In genomic region chr3:60582285-60582684, GRCh38 we compare ENCODE assay signal across 13 cellular contexts.
A peak's percentile ranks its signal among the peaks of the same experiment; 100 is the strongest.
DNase-seq lines count a peak whose midpoint lies in the region; ATAC-seq, FAIRE-seq and TF ChIP-seq lines count a peak whose summit lies in the region.
"Had no signal": no experiment of that assay in that cellular context is flagged by ENCODE, and none has a peak within 500 bp of the region (broad histone marks: within the 10 kb centered on the region; RNA-seq: fewer than 3 reads in every experiment).

No MANE protein-coding gene starts in this region.

- H3K27me3 Mint-ChIP-seq in astrocyte (ENCODE audit: low read depth, unreplicated experiment): no peaks in the 10 kb centered on the region

- H3K4me2 ChIP-seq in astrocyte (ENCODE audit: low read length): no peak overlapping the region

- no peak for FAIRE-seq in astrocyte (lab: Jason Lieb, UNC)

- no peaks in the 10 kb centered on the region for H3K36me3 ChIP-seq in heart left ventricle
- no peaks in the 10 kb centered on the region for H3K36me3 ChIP-seq in astrocyte (ENCODE audit: insufficient read depth, low read length)
- H3K36me3 ChIP-seq in kidney epithelial cell (ENCODE audit: control insufficient read depth, insufficient read depth, low read length): no peaks in the 10 kb centered on the region
- no peaks in the 10 kb centered on the region for H3K36me3 ChIP-seq in upper lobe of right lung

- H3K27ac ChIP-seq in heart left ventricle (no peak overlapping the region), astrocyte (ENCODE audit: low read depth, low read length) (no peak overlapping the region), upper lobe of right lung (no peak overlapping the region)
- H3K27ac ChIP-seq: RWPE1 had no signal

- ATAC-seq in heart left ventricle (no peak), Right ventricle myocardium superior (ENCODE audit: poor library complexity) (no peak), upper lobe of right lung (no peak), HG03378 (IDR thresholded peaks at IDR 0.05; ENCODE audit: unreplicated experiment) (no peak)

- H3K27me3 ChIP-seq in heart left ventricle (no peaks in the 10 kb centered on the region), astrocyte (ENCODE audit: insufficient read depth, low read length) (no peaks in the 10 kb centered on the region), kidney epithelial cell (ENCODE audit: control insufficient read depth, insufficient read depth, low read length) (no peaks in the 10 kb centered on the region), upper lobe of right lung (no peaks in the 10 kb centered on the region)

- no peak overlapping the region for H3K9ac ChIP-seq in astrocyte (ENCODE audit: low read length)

- H3K4me1 ChIP-seq in heart left ventricle (no peaks in the 10 kb centered on the region), astrocyte (ENCODE audit: insufficient read depth, low read length) (peaks cover 7% of the 10 kb centered on the region), upper lobe of right lung (no peaks in the 10 kb centered on the region)

- no peaks in the 10 kb centered on the region for H3K79me2 ChIP-seq in astrocyte (ENCODE audit: insufficient read depth, low read length)

- no peaks in the 10 kb centered on the region for H4K20me1 ChIP-seq in astrocyte (ENCODE audit: insufficient read depth, low read length)

- no peak overlapping the region for H2AFZ ChIP-seq in astrocyte (ENCODE audit: low read depth, low read length)

- no peaks in the 10 kb centered on the region for H3K9me3 Mint-ChIP-seq in astrocyte (ENCODE audit: unreplicated experiment)

- TF ChIP-seq POLR2A in heart left ventricle (IDR thresholded peaks at IDR 0.05): no peak

- DNase-seq in heart left ventricle (no peak), Right ventricle myocardium superior (no peak), astrocyte (ENCODE audit: low read depth) (no peak), kidney epithelial cell (ENCODE audit: low read depth) (no peak), upper lobe of right lung (no peak), cortex of kidney (lab: John Stamatoyannopoulos, UW) (no peak)
- DNase-seq in stimulated activated CD4-positive, alpha-beta T cell treated with anti-CD3 and anti-CD28 coated beads, Interleukin-4, amount 100 ng/mL, for 24 hours: no peak
- DNase-seq: anterior cingulate cortex, GOT3, mammary epithelial cell, NCI-H1930 had no signal

- intact Hi-C loops in heart left ventricle (cut with DNase I): loop anchor here in 2 of 10 donors (10.0 kb wide), 1 partner anchor 793 kb away; no protein-coding TSS in a partner anchor
- intact Hi-C loops in Right ventricle myocardium superior (cut with DNase I): no loop called here
- intact Hi-C loops in upper lobe of right lung (cut with DNase I): no loop called here

- H3K4me3 ChIP-seq in heart left ventricle (no peak overlapping the region), astrocyte (ENCODE audit: insufficient read depth, low read depth, low read length) (no peak overlapping the region), kidney epithelial cell (ENCODE audit: low read depth, low read length) (no peak overlapping the region), upper lobe of right lung (no peak overlapping the region)

- H3K4me3 Mint-ChIP-seq in astrocyte (ENCODE audit: unreplicated experiment): no peak overlapping the region

- whole genome bisulfite sequencing in heart left ventricle, 4 donors: 57 to 72% (median 69%) methylated on average over 3 of the region's 3 CpGs

- H3K27ac Mint-ChIP-seq in astrocyte (ENCODE audit: unreplicated experiment): no peak overlapping the region

- H3K36me3 Mint-ChIP-seq in astrocyte (ENCODE audit: low read depth, unreplicated experiment): no peaks in the 10 kb centered on the region

- no peaks in the 10 kb centered on the region for H3K9me3 ChIP-seq in heart left ventricle
- H3K9me3 ChIP-seq in astrocyte (ENCODE audit: insufficient read depth, low read depth, low read length): no peaks in the 10 kb centered on the region
- H3K9me3 ChIP-seq in upper lobe of right lung: no peaks in the 10 kb centered on the region

- peaks cover 7% of the 10 kb centered on the region for H3K4me1 Mint-ChIP-seq in astrocyte (ENCODE audit: low read depth, unreplicated experiment)

- TF ChIP-seq CTCF in heart left ventricle (IDR thresholded peaks at IDR 0.05) (peak in 9 of 12 donors; percentile 13 to 47 (median 30)), astrocyte (IDR thresholded peaks at IDR 0.05; ENCODE audit: insufficient read depth, low read depth, low read length) (peak; percentile 11), kidney epithelial cell (IDR thresholded peaks at IDR 0.05; ENCODE audit: insufficient read depth, low read length, poor library complexity, severe bottlenecking) (peak; percentile 32), upper lobe of right lung (IDR thresholded peaks at IDR 0.05) (peak; percentile 38)
